Comparison of ENCODE assay signal across 21 cellular contexts in genomic region chr16:82625066-82625968, GRCh38. TPM values are rescaled to one million over a fixed set of nuclear protein-coding genes. Genes with fewer than 3 reads are reported as not detected.
"Had no signal": no experiment of that assay in that cellular context is flagged by ENCODE, and none has a peak within 500 bp of the region (broad histone marks: within the 10 kb centered on the region; RNA-seq: fewer than 3 reads in every experiment).

No MANE protein-coding gene starts in this region.

- H3K4me1 ChIP-seq: parathyroid adenoma had no signal

- H3K9me3 ChIP-seq: body of pancreas, mucosa of descending colon had no signal

- H3K27ac ChIP-seq: body of pancreas, parathyroid adenoma had no signal

- H3K9ac ChIP-seq: parathyroid adenoma had no signal

- H3K4me3 ChIP-seq: body of pancreas, mucosa of descending colon, smooth muscle cell had no signal

- DNase-seq: activated CD4-positive, alpha-beta T cell treated with anti-CD3 and anti-CD28 coated beads, Interleukin-2, amount 10 ng/mL, durations not matched to agents 7 days and 5 days; activated CD4-positive, CD25-positive, alpha-beta regulatory T cell; activated CD8-positive, alpha-beta memory T cell treated with anti-CD3 and anti-CD28 coated beads for 24 hours; activated gamma-delta T cell treated with Interleukin-2 at 50 U/mL for 16 hours; amygdala; body of pancreas; cerebellar nuclear complex; effector memory CD4-positive, alpha-beta T cell; erythroblast; islet precursor cell; mucosa of descending colon; naive thymus-derived CD4-positive, alpha-beta T cell; stimulated activated CD4-positive, alpha-beta T cell treated with anti-CD3 and anti-CD28 coated beads, Interleukin-4, amount 100 ng/mL, for 4 hours; SW 1271 had no signal

- H3K4me3 Mint-ChIP-seq: activated CD4-positive, alpha-beta T cell treated with anti-CD3 and anti-CD28 coated beads, Interleukin-2, amount 10 ng/mL, durations not matched to agents 7 days and 5 days; activated naive CD8-positive, alpha-beta T cell; naive thymus-derived CD4-positive, alpha-beta T cell; stimulated activated naive CD8-positive, alpha-beta T cell treated with anti-CD3 and anti-CD28 coated beads, Interleukin-15, Interleukin-2, amounts not matched to agents 100 ng/mL and 50 ng/mL, for 24 hours had no signal

- H2AFZ ChIP-seq: parathyroid adenoma had no signal

- H3K79me2 ChIP-seq: parathyroid adenoma had no signal

- ATAC-seq: body of pancreas; left lobe of liver; mucosa of descending colon; naive thymus-derived CD4-positive, alpha-beta T cell had no signal

- H3K4me1 Mint-ChIP-seq: activated CD4-positive, alpha-beta T cell treated with anti-CD3 and anti-CD28 coated beads, Interleukin-2, amount 10 ng/mL, durations not matched to agents 7 days and 5 days had no signal

- H3K27ac Mint-ChIP-seq: activated CD4-positive, alpha-beta T cell treated with anti-CD3 and anti-CD28 coated beads, Interleukin-2, amount 10 ng/mL, durations not matched to agents 7 days and 5 days; activated naive CD8-positive, alpha-beta T cell; naive thymus-derived CD4-positive, alpha-beta T cell; stimulated activated naive CD8-positive, alpha-beta T cell treated with anti-CD3 and anti-CD28 coated beads, Interleukin-15, Interleukin-2, amounts not matched to agents 100 ng/mL and 50 ng/mL, for 24 hours; type B pancreatic cell had no signal

- H3K4me2 ChIP-seq: smooth muscle cell had no signal

- H3K36me3 Mint-ChIP-seq: activated naive CD8-positive, alpha-beta T cell; naive thymus-derived CD4-positive, alpha-beta T cell; type B pancreatic cell had no signal

- H3K9me3 Mint-ChIP-seq: activated CD4-positive, alpha-beta T cell treated with anti-CD3 and anti-CD28 coated beads, Interleukin-2, amount 10 ng/mL, durations not matched to agents 7 days and 5 days; stimulated activated naive CD8-positive, alpha-beta T cell treated with anti-CD3 and anti-CD28 coated beads, Interleukin-15, Interleukin-2, amounts not matched to agents 100 ng/mL and 50 ng/mL, for 24 hours; type B pancreatic cell had no signal

RNA-seq across cellular contexts. Expression of gene CDH13, which starts 1.5 kb away (rescaled TPM):
- total RNA-seq: activated CD4-positive, alpha-beta T cell treated with anti-CD3 and anti-CD28 coated beads, Interleukin-2, amount 10 ng/mL, durations not matched to agents 7 days and 5 days; naive thymus-derived CD4-positive, alpha-beta T cell; T-helper 2 cell treated with Interferon-gamma antibody and Interleukin-4, amounts not matched to agents 100 ng/mL and 5 ng/mL, for 36 hours had no signal
- polyA plus RNA-seq: naive thymus-derived CD4-positive, alpha-beta T cell had no signal
